In the genomic region with DNA sequence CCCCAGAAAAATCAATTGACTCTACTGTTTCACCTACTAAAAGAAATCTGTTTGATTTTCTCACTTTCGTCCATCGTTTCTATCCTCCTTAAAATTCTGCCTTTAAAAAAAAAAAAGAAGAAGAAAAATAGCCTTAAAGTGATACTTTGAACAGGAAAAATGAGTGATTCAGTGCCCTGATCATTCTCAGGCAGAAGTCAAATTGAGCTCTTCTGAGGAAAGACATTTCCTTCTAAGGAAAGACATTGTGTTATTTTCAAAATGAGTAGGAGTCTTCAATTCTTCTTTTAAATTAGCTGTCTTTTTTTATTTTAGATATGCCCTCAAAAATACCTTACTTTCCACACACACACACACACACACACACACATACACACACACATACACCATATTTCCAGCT, we compare ENCODE assay signal across 20 cellular contexts.
DNase-seq lines count a peak whose midpoint lies in the region; ATAC-seq and TF ChIP-seq lines count a peak whose summit lies in the region.
"Had no signal": no experiment of that assay in that cellular context is flagged by ENCODE, and none has a peak within 500 bp of the region (broad histone marks: within the 10 kb centered on the region; RNA-seq: fewer than 3 reads in every experiment).

No MANE protein-coding gene starts in this region.

- POLR2A ChIA-PET in CD4-positive, alpha-beta T cell (lab: Charles Lee), result no interaction called here
- POLR2A ChIA-PET in A673 (lab: Charles Lee; ENCODE audit: low non-redundant PET), result no interaction called here

- H3K36me3 ChIP-seq in A673 (ENCODE audit: insufficient read depth, low read length, poor library complexity, severe bottlenecking), result no peaks in the 10 kb centered on the region
- H3K36me3 ChIP-seq: BE2C had no signal

- H3K4me1 Mint-ChIP-seq in activated CD8-positive, alpha-beta memory T cell treated with anti-CD3 and anti-CD28 coated beads, Interleukin-2, amount 10 ng/mL, durations not matched to agents 7 days and 5 days, result peaks cover 47% of the 10 kb centered on the region
- H3K4me1 Mint-ChIP-seq in CD4-positive, alpha-beta T cell (ENCODE audit: low read depth), result peaks cover 26% of the 10 kb centered on the region
- H3K4me1 Mint-ChIP-seq in T-helper 1 cell treated with Interleukin-12 subunit alpha and Interleukin-12 subunit beta and Interleukin-4 antibody, amounts not matched to agents 30 μg/mL and 1 μg/mL, for 36 hours (ENCODE audit: low read depth), result peaks cover 31% of the 10 kb centered on the region
- peaks cover 34% of the 10 kb centered on the region for H3K4me1 Mint-ChIP-seq in activated naive CD8-positive, alpha-beta T cell treated with anti-CD3 and anti-CD28 coated beads, Interleukin-2, amount 50 U/mL, for 24 hours

- DNase-seq in activated CD8-positive, alpha-beta memory T cell treated with anti-CD3 and anti-CD28 coated beads, Interleukin-2, amount 10 ng/mL, durations not matched to agents 7 days and 5 days, result no peak
- DNase-seq in activated CD8-positive, alpha-beta memory T cell treated with anti-CD3 and anti-CD28 coated beads, Interleukin-2, amount 50 U/mL, for 4 hours, result no peak
- DNase-seq in CD4-positive, alpha-beta T cell, result no peak
- no peak for DNase-seq in activated naive CD8-positive, alpha-beta T cell treated with anti-CD3 and anti-CD28 coated beads, Interleukin-2, amount 50 U/mL, for 24 hours
- DNase-seq in A673 (ENCODE audit: low spot score) (no peak), NCI-H2196 (lab: John Stamatoyannopoulos, UW; ENCODE audit: unreplicated experiment) (no peak)
- DNase-seq: BE2C, Caco-2, DMS 273 treated with DMSO at 0.1 percent for 48 hours, DMS79 treated with DMSO at 0.1 percent for 48 hours, Kasumi-1, NCI-H1694, NCI-H2081, NCI-H2171, NCI-H446, NCI-H526, OCI-M1 had no signal

- H3K4me1 ChIP-seq in A673 (ENCODE audit: insufficient read depth, low read length, poor library complexity, severe bottlenecking), result no peaks in the 10 kb centered on the region
- H3K4me1 ChIP-seq: A549, Caco-2 had no signal

- TF ChIP-seq CTCF in CD4-positive, alpha-beta T cell (IDR thresholded peaks at IDR 0.05), result no peak
- no peak for TF ChIP-seq CTCF in A673 (conservative IDR thresholded peaks at IDR 0.05; ENCODE audit: low read depth, low read length)

- no peaks in the 10 kb centered on the region for H3K9me3 ChIP-seq in CD4-positive, alpha-beta T cell (ENCODE audit: control insufficient read depth, low read length)
- no peaks in the 10 kb centered on the region for H3K9me3 ChIP-seq in A673 (ENCODE audit: low read depth, low read length, poor library complexity, severe bottlenecking)
- H3K9me3 ChIP-seq: A549, BE2C, Caco-2 had no signal

- H3K4me3 Mint-ChIP-seq in activated CD8-positive, alpha-beta memory T cell treated with anti-CD3 and anti-CD28 coated beads, Interleukin-2, amount 10 ng/mL, durations not matched to agents 7 days and 5 days, result no peak overlapping the region
- no peak overlapping the region for H3K4me3 Mint-ChIP-seq in CD4-positive, alpha-beta T cell
- H3K4me3 Mint-ChIP-seq in T-helper 1 cell treated with Interleukin-12 subunit alpha and Interleukin-12 subunit beta and Interleukin-4 antibody, amounts not matched to agents 30 μg/mL and 1 μg/mL, for 36 hours, result no peak overlapping the region
- H3K4me3 Mint-ChIP-seq in activated naive CD8-positive, alpha-beta T cell treated with anti-CD3 and anti-CD28 coated beads, Interleukin-2, amount 50 U/mL, for 24 hours, result no peak overlapping the region

- peak overlapping the region; percentile 83 for H3K27ac Mint-ChIP-seq in activated CD8-positive, alpha-beta memory T cell treated with anti-CD3 and anti-CD28 coated beads, Interleukin-2, amount 10 ng/mL, durations not matched to agents 7 days and 5 days
- H3K27ac Mint-ChIP-seq in CD4-positive, alpha-beta T cell, result peak overlapping the region; percentile 3
- H3K27ac Mint-ChIP-seq in T-helper 1 cell treated with Interleukin-12 subunit alpha and Interleukin-12 subunit beta and Interleukin-4 antibody, amounts not matched to agents 30 μg/mL and 1 μg/mL, for 36 hours, result peak overlapping the region; percentile 65
- H3K27ac Mint-ChIP-seq in activated naive CD8-positive, alpha-beta T cell treated with anti-CD3 and anti-CD28 coated beads, Interleukin-2, amount 50 U/mL, for 24 hours, result peak overlapping the region; percentile 94

- H3K27me3 ChIP-seq in CD4-positive, alpha-beta T cell (ENCODE audit: control insufficient read depth, insufficient read depth, low read length), result no peaks in the 10 kb centered on the region
- H3K27me3 ChIP-seq in A673 (replicated peaks; ENCODE audit: insufficient read depth, low read depth, low read length, poor library complexity), result peaks cover 17% of the 10 kb centered on the region
- H3K27me3 ChIP-seq: BE2C had no signal

- no peaks in the 10 kb centered on the region for H3K27me3 Mint-ChIP-seq in activated CD8-positive, alpha-beta memory T cell treated with anti-CD3 and anti-CD28 coated beads, Interleukin-2, amount 10 ng/mL, durations not matched to agents 7 days and 5 days
- no peaks in the 10 kb centered on the region for H3K27me3 Mint-ChIP-seq in CD4-positive, alpha-beta T cell
- peaks cover 29% of the 10 kb centered on the region for H3K27me3 Mint-ChIP-seq in T-helper 1 cell treated with Interleukin-12 subunit alpha and Interleukin-12 subunit beta and Interleukin-4 antibody, amounts not matched to agents 30 μg/mL and 1 μg/mL, for 36 hours (ENCODE audit: low read depth)
- peaks cover 5% of the 10 kb centered on the region for H3K27me3 Mint-ChIP-seq in activated naive CD8-positive, alpha-beta T cell treated with anti-CD3 and anti-CD28 coated beads, Interleukin-2, amount 50 U/mL, for 24 hours

- no peak overlapping the region for H3K27ac ChIP-seq in CD4-positive, alpha-beta T cell (ENCODE audit: low read depth, low read length)
- H3K27ac ChIP-seq in A673 (ENCODE audit: low read depth, low read length, poor library complexity, severe bottlenecking), result no peak overlapping the region
- H3K27ac ChIP-seq: A549 had no signal

- peaks cover 8% of the 10 kb centered on the region for H3K36me3 Mint-ChIP-seq in activated CD8-positive, alpha-beta memory T cell treated with anti-CD3 and anti-CD28 coated beads, Interleukin-2, amount 10 ng/mL, durations not matched to agents 7 days and 5 days
- H3K36me3 Mint-ChIP-seq in CD4-positive, alpha-beta T cell (ENCODE audit: low read depth), result no peaks in the 10 kb centered on the region
- peaks cover 4% of the 10 kb centered on the region for H3K36me3 Mint-ChIP-seq in T-helper 1 cell treated with Interleukin-12 subunit alpha and Interleukin-12 subunit beta and Interleukin-4 antibody, amounts not matched to agents 30 μg/mL and 1 μg/mL, for 36 hours (ENCODE audit: low read depth)
- H3K36me3 Mint-ChIP-seq in activated naive CD8-positive, alpha-beta T cell treated with anti-CD3 and anti-CD28 coated beads, Interleukin-2, amount 50 U/mL, for 24 hours (ENCODE audit: low read depth), result no peaks in the 10 kb centered on the region

- ATAC-seq in activated CD8-positive, alpha-beta memory T cell treated with anti-CD3 and anti-CD28 coated beads, Interleukin-2, amount 10 ng/mL, durations not matched to agents 7 days and 5 days, result peak; percentile 10
- ATAC-seq in CD4-positive, alpha-beta T cell (ENCODE audit: poor library complexity), result no peak
- no peak for ATAC-seq in activated naive CD8-positive, alpha-beta T cell treated with anti-CD3 and anti-CD28 coated beads, Interleukin-2, amount 50 U/mL, for 24 hours
- no peak for ATAC-seq in SK-N-SH treated with all-trans-retinoic acid at 6 μM for 48 hours
- ATAC-seq: A549 had no signal

- H3K9me3 Mint-ChIP-seq in activated CD8-positive, alpha-beta memory T cell treated with anti-CD3 and anti-CD28 coated beads, Interleukin-2, amount 10 ng/mL, durations not matched to agents 7 days and 5 days (ENCODE audit: low read depth), result no peaks in the 10 kb centered on the region
- no peaks in the 10 kb centered on the region for H3K9me3 Mint-ChIP-seq in CD4-positive, alpha-beta T cell
- H3K9me3 Mint-ChIP-seq in T-helper 1 cell treated with Interleukin-12 subunit alpha and Interleukin-12 subunit beta and Interleukin-4 antibody, amounts not matched to agents 30 μg/mL and 1 μg/mL, for 36 hours, result no peaks in the 10 kb centered on the region
- no peaks in the 10 kb centered on the region for H3K9me3 Mint-ChIP-seq in activated naive CD8-positive, alpha-beta T cell treated with anti-CD3 and anti-CD28 coated beads, Interleukin-2, amount 50 U/mL, for 24 hours

- BruUV-seq in A673 (replicated peaks; lab: Mats Ljungman, UMichigan), result no TSS peak

- CTCF ChIA-PET in activated CD8-positive, alpha-beta memory T cell treated with anti-CD3 and anti-CD28 coated beads, Interleukin-2, amount 10 ng/mL, durations not matched to agents 7 days and 5 days (lab: Charles Lee), result interaction anchor here (0.8 kb wide), 2 partner anchors 111 to 193 kb away, joined by 3 read pairs; no protein-coding TSS in a partner anchor
- CTCF ChIA-PET in CD4-positive, alpha-beta T cell (lab: Charles Lee), result interaction anchor here (0.7 kb wide), 2 partner anchors 40 to 95 kb away, joined by 3 read pairs; no protein-coding TSS in a partner anchor
- CTCF ChIA-PET in A673 (lab: Charles Lee), result no interaction called here

- intact Hi-C loops in CD4-positive, alpha-beta T cell (cut with DNase I, micrococcal nuclease), result loop anchor here in 1 of 2 experiments (5.0 kb wide), 1 partner anchor 78 kb away; no protein-coding TSS in a partner anchor
- intact Hi-C loops in A673 (cut with micrococcal nuclease; ENCODE audit: unreplicated experiment), result no loop called here

- no peak overlapping the region for H3K4me3 ChIP-seq in A673 (ENCODE audit: low read depth, low read length, poor library complexity, severe bottlenecking)
- H3K4me3 ChIP-seq: A549 had no signal

TF ChIP-seq in SK-N-SH treated with all-trans-retinoic acid at 6 μM for 48 hours, 23 proteins besides CTCF, POLR2A, EP300 and RAD21:
- TF ChIP-seq ZNF565 (CRISPR knock-in tag; conservative IDR thresholded peaks at IDR 0.05; ENCODE audit: low read depth) (no peak), ISL1 (CRISPR knock-in tag; IDR thresholded peaks at IDR 0.05) (no peak), ZFP30 (CRISPR knock-in tag; IDR thresholded peaks at IDR 0.05) (no peak), RARB (CRISPR knock-in tag; IDR thresholded peaks at IDR 0.05) (no peak), ESRRG (CRISPR knock-in tag; IDR thresholded peaks at IDR 0.05) (no peak), ZC3H10 (CRISPR knock-in tag; IDR thresholded peaks at IDR 0.05) (no peak), TCF4 (CRISPR knock-in tag; IDR thresholded peaks at IDR 0.05; ENCODE audit: borderline replicate concordance) (no peak), ZFP3 (CRISPR knock-in tag; IDR thresholded peaks at IDR 0.05) (no peak), OSR1 (CRISPR knock-in tag; IDR thresholded peaks at IDR 0.05) (no peak), PPARA (CRISPR knock-in tag; IDR thresholded peaks at IDR 0.05; ENCODE audit: borderline replicate concordance) (no peak)
TF ChIP-seq in SK-N-SH treated with all-trans-retinoic acid at 6 μM for 48 hours: peak in this region for 0.

Comparison
In these comparisons a context has a peak if more than half of its experiments do, and no peak if none do; other contexts are left out.
1. H3K27ac Mint-ChIP-seq: peak in every context shown above with its lines; median percentile 94 in activated naive CD8-positive, alpha-beta T cell treated with anti-CD3 and anti-CD28 coated beads, Interleukin-2, amount 50 U/mL, for 24 hours; 83 in activated CD8-positive, alpha-beta memory T cell treated with anti-CD3 and anti-CD28 coated beads, Interleukin-2, amount 10 ng/mL, durations not matched to agents 7 days and 5 days; 65 in T-helper 1 cell treated with Interleukin-12 subunit alpha and Interleukin-12 subunit beta and Interleukin-4 antibody, amounts not matched to agents 30 μg/mL and 1 μg/mL, for 36 hours; 3 in CD4-positive, alpha-beta T cell.